17 cellular contexts compared by ENCODE assay signal in genomic region chr13:29929062-29929847, GRCh38.
DNase-seq lines count a peak whose midpoint lies in the region; ATAC-seq, FAIRE-seq and TF ChIP-seq lines count a peak whose summit lies in the region.
"Had no signal": no experiment of that assay in that cellular context is flagged by ENCODE, and none has a peak within 500 bp of the region (broad histone marks: within the 10 kb centered on the region; RNA-seq: fewer than 3 reads in every experiment).

No MANE protein-coding gene starts in this region.

- no peaks in the 10 kb centered on the region for H3K27me3 ChIP-seq in CD4-positive, CD25-positive, alpha-beta regulatory T cell (ENCODE audit: control insufficient read depth, insufficient read depth, low read length)
- H3K27me3 ChIP-seq in GM23338 (ENCODE audit: insufficient read depth) = no peaks in the 10 kb centered on the region
- no peaks in the 10 kb centered on the region; a peak in 1 of 5 replicates for H3K27me3 ChIP-seq in K562 (ENCODE audit: control insufficient read depth in 2 of 2, insufficient read depth in 2 of 2, low read length in 2 of 2)
- H3K27me3 ChIP-seq in keratinocyte (ENCODE audit: control insufficient read depth, extremely low read depth, insufficient read depth, low read length) = no peaks in the 10 kb centered on the region

- H2AFZ ChIP-seq in GM23338 (peak overlapping the region; percentile 64; the same call in 1 of the 2 replicates), K562 (ENCODE audit: low read depth, low read length) (no peak overlapping the region), keratinocyte (ENCODE audit: control insufficient read depth, low read length) (no peak overlapping the region)

- H4K20me1 ChIP-seq in GM23338 (replicated peaks; ENCODE audit: insufficient read depth) (no peaks in the 10 kb centered on the region), K562 (replicated peaks; ENCODE audit: control insufficient read depth, insufficient read depth, low read length) (no peaks in the 10 kb centered on the region), keratinocyte (ENCODE audit: control insufficient read depth, extremely low read depth, insufficient read depth, low read length) (no peaks in the 10 kb centered on the region)

- TF ChIP-seq CTCF in GM23338 (conservative IDR thresholded peaks at IDR 0.05; ENCODE audit: low read depth in 2 of 2) = no peak
- TF ChIP-seq CTCF in K562 (IDR thresholded peaks at IDR 0.05 in 2 of 3, conservative IDR thresholded peaks at IDR 0.05 in 1 of 3; ENCODE audit: insufficient read depth in 2 of 3, low read depth in 1 of 3, low read length in 3 of 3) = no peak
- TF ChIP-seq CTCF in keratinocyte (optimal IDR thresholded peaks at IDR 0.05 in 1 of 3, IDR thresholded peaks at IDR 0.05 in 1 of 3, conservative IDR thresholded peaks at IDR 0.05 in 1 of 3; ENCODE audit: extremely low read depth in 1 of 3, insufficient read depth in 2 of 3, low read length in 3 of 3) = no peak

- no peak overlapping the region for H3K9ac ChIP-seq in K562 (ENCODE audit: insufficient read depth in 1 of 2, low read depth in 2 of 2, low read length in 2 of 2)
- no peak overlapping the region for H3K9ac ChIP-seq in keratinocyte (ENCODE audit: control insufficient read depth, extremely low read depth, insufficient read depth, low read length)

- H3K27me3 Mint-ChIP-seq in CD4-positive, CD25-positive, alpha-beta regulatory T cell = peaks cover 8% of the 10 kb centered on the region
- H3K27me3 Mint-ChIP-seq in GM23338 (ENCODE audit: insufficient read depth, low read depth, poor library complexity) = peaks cover 7% of the 10 kb centered on the region
- H3K27me3 Mint-ChIP-seq in natural killer cell treated with Interleukin-12 subunit alpha and Interleukin-12 subunit beta and Interleukin-15 and Interleukin-18, amount 100 ng/mL, for 72 hours = peaks cover 0 to 11% of the 10 kb centered on the region in 2 donors

- peak overlapping the region in 2 of 3 donors; percentile 26 to 74 for H3K27ac Mint-ChIP-seq in CD4-positive, CD25-positive, alpha-beta regulatory T cell
- no peak overlapping the region for H3K27ac Mint-ChIP-seq in GM23338
- no peak overlapping the region for H3K27ac Mint-ChIP-seq in natural killer cell treated with Interleukin-12 subunit alpha and Interleukin-12 subunit beta and Interleukin-15 and Interleukin-18, amount 100 ng/mL, for 72 hours
- H3K27ac Mint-ChIP-seq: B cell had no signal

- no peak overlapping the region for H3K4me2 ChIP-seq in GM23338
- no peak overlapping the region for H3K4me2 ChIP-seq in K562 (ENCODE audit: insufficient read depth, low read length)
- H3K4me2 ChIP-seq in keratinocyte (ENCODE audit: control insufficient read depth, extremely low read depth, insufficient read depth, low read depth, low read length) = peak overlapping the region; percentile 57

- dilution Hi-C loops in keratinocyte (cut with MboI; ENCODE audit: extremely low pct_ligation_motif_present, low sequenced_read_pairs) = no loop called here

- peaks cover 13% of the 10 kb centered on the region; the same call in 1 of the 2 replicates for H3K9me2 ChIP-seq in GM23338 (ENCODE audit: insufficient read depth)

- H3K36me3 ChIP-seq in CD4-positive, CD25-positive, alpha-beta regulatory T cell (ENCODE audit: control insufficient read depth, insufficient read depth, low read length) = no peaks in the 10 kb centered on the region
- no peaks in the 10 kb centered on the region; the same call in 1 of the 2 replicates for H3K36me3 ChIP-seq in GM23338 (ENCODE audit: insufficient read depth)
- no peaks in the 10 kb centered on the region for H3K36me3 ChIP-seq in K562 (ENCODE audit: control insufficient read depth, insufficient read depth, low read length)
- no peaks in the 10 kb centered on the region for H3K36me3 ChIP-seq in keratinocyte (ENCODE audit: control insufficient read depth in 2 of 2, extremely low read depth in 1 of 2, insufficient read depth in 2 of 2, low read length in 2 of 2)

- no peak for TF ChIP-seq RAD21 in K562 (CRISPR knock-in tag; conservative IDR thresholded peaks at IDR 0.05 in 1 of 2, IDR thresholded peaks at IDR 0.05 in 1 of 2)

- TF ChIP-seq POLR2A in K562 (conservative IDR thresholded peaks at IDR 0.05) = no peak

- no TSS peak for BruUV-seq in K562 (replicated peaks; lab: Mats Ljungman, UMichigan)

- CTCF ChIA-PET in K562 (lab: Yijun Ruan, JAX; ENCODE audit: low intra/inter-chr PET ratio) = no interaction called here

- in situ Hi-C loops in K562 (cut with MboI) = no loop called here

- H3K79me2 ChIP-seq in GM23338 (replicated peaks; ENCODE audit: insufficient read depth) (no peaks in the 10 kb centered on the region), K562 (ENCODE audit: control insufficient read depth, insufficient read depth, low read length) (no peaks in the 10 kb centered on the region), keratinocyte (ENCODE audit: control insufficient read depth, insufficient read depth, low read length) (no peaks in the 10 kb centered on the region)

- POLR2A ChIA-PET in K562 (lab: Yijun Ruan, JAX) = interaction anchor here (0.7 kb wide), 1 partner anchor 347 kb away, joined by 3 read pairs; no protein-coding TSS in a partner anchor

- H3K9me3 Mint-ChIP-seq in CD4-positive, CD25-positive, alpha-beta regulatory T cell = peaks cover 0 to 3% (median 0%) of the 10 kb centered on the region in 7 donors
- peaks cover 5% of the 10 kb centered on the region for H3K9me3 Mint-ChIP-seq in GM23338
- no peaks in the 10 kb centered on the region for H3K9me3 Mint-ChIP-seq in natural killer cell treated with Interleukin-12 subunit alpha and Interleukin-12 subunit beta and Interleukin-15 and Interleukin-18, amount 100 ng/mL, for 72 hours

- H3K27ac ChIP-seq in CD4-positive, CD25-positive, alpha-beta regulatory T cell (ENCODE audit: insufficient read depth, low read length, poor library complexity, severe bottlenecking) = no peak overlapping the region
- H3K27ac ChIP-seq in GM23338 (ENCODE audit: low read depth) (no peak overlapping the region), K562 (ENCODE audit: extremely low read depth, low read depth, low read length) (no peak overlapping the region), keratinocyte (ENCODE audit: control insufficient read depth, insufficient read depth, low read length) (no peak overlapping the region)

- peaks cover 10 to 38% (median 27%) of the 10 kb centered on the region in 4 donors for H3K4me1 Mint-ChIP-seq in CD4-positive, CD25-positive, alpha-beta regulatory T cell
- peaks cover 12% of the 10 kb centered on the region for H3K4me1 Mint-ChIP-seq in GM23338
- peaks cover 3 to 6% of the 10 kb centered on the region in 2 donors for H3K4me1 Mint-ChIP-seq in natural killer cell treated with Interleukin-12 subunit alpha and Interleukin-12 subunit beta and Interleukin-15 and Interleukin-18, amount 100 ng/mL, for 72 hours (ENCODE audit: low read depth in 2 of 2)

- TF ChIP-seq EP300 in K562 (IDR thresholded peaks at IDR 0.05; ENCODE audit: low read length) = no peak

- H3F3A ChIP-seq in GM23338 (replicated peaks; ENCODE audit: low read depth) = no peaks in the 10 kb centered on the region

- H3K4me3 ChIP-seq in CD4-positive, CD25-positive, alpha-beta regulatory T cell (ENCODE audit: low read depth, low read length) = no peak overlapping the region
- H3K4me3 ChIP-seq in GM23338 (no peak overlapping the region), K562 (no peak overlapping the region), keratinocyte (ENCODE audit: control insufficient read depth in 2 of 3, extremely low read depth in 1 of 3, insufficient read depth in 2 of 3, low read depth in 1 of 3, low read length in 3 of 3) (no peak overlapping the region)

- H3K4me1 ChIP-seq in CD4-positive, CD25-positive, alpha-beta regulatory T cell (ENCODE audit: control insufficient read depth, insufficient read depth, low read length, poor library complexity, severe bottlenecking) = peaks cover 14% of the 10 kb centered on the region
- H3K4me1 ChIP-seq in GM23338 (ENCODE audit: insufficient read depth) = no peaks in the 10 kb centered on the region; the same call in 1 of the 2 replicates
- no peaks in the 10 kb centered on the region; a peak in 2 of 5 replicates for H3K4me1 ChIP-seq in K562 (replicated peaks in 1 of 2; ENCODE audit: control insufficient read depth in 2 of 2, insufficient read depth in 2 of 2, low read length in 2 of 2)
- peaks cover 23% of the 10 kb centered on the region for H3K4me1 ChIP-seq in keratinocyte (ENCODE audit: control insufficient read depth, extremely low read depth, insufficient read depth, low read length)

- FAIRE-seq in K562 (lab: Jason Lieb, UNC) (no peak), keratinocyte (lab: Jason Lieb, UNC) (peak; percentile 29)
- FAIRE-seq: A204.1, G401.6, GM12891 had no signal

- intact Hi-C loops in K562 (cut with micrococcal nuclease) = no loop called here

- DNase-seq in CD4-positive, CD25-positive, alpha-beta regulatory T cell = no peak
- DNase-seq in GM23338 (ENCODE audit: low spot score) (no peak), K562 (ENCODE audit: extremely low read depth in 1 of 4, low spot score in 3 of 4) (no peak), keratinocyte (ENCODE audit: low read depth, low spot score) (no peak)
- DNase-seq in natural killer cell treated with Interleukin-12 subunit alpha and Interleukin-12 subunit beta and Interleukin-15 and Interleukin-18, amount 100 ng/mL, for 72 hours (ENCODE audit: low spot score) = no peak
- no peak for DNase-seq in stimulated activated CD4-positive, alpha-beta T cell treated with anti-CD3 and anti-CD28 coated beads, Interleukin-2, amount 100 ng/mL, for 48 hours
- DNase-seq: C1 segment of cervical spinal cord; CD4-positive, alpha-beta memory T cell; DMS79; GOT3; KBM-7 had no signal

- no peaks in the 10 kb centered on the region for H3K36me3 Mint-ChIP-seq in CD4-positive, CD25-positive, alpha-beta regulatory T cell
- H3K36me3 Mint-ChIP-seq in GM23338 (ENCODE audit: low read depth) = no peaks in the 10 kb centered on the region
- H3K36me3 Mint-ChIP-seq in natural killer cell treated with Interleukin-12 subunit alpha and Interleukin-12 subunit beta and Interleukin-15 and Interleukin-18, amount 100 ng/mL, for 72 hours = no peaks in the 10 kb centered on the region
- H3K36me3 Mint-ChIP-seq: CD4-positive, alpha-beta memory T cell had no signal

- no peak overlapping the region for H3K4me3 Mint-ChIP-seq in CD4-positive, CD25-positive, alpha-beta regulatory T cell
- no peak overlapping the region for H3K4me3 Mint-ChIP-seq in GM23338
- no peak overlapping the region for H3K4me3 Mint-ChIP-seq in natural killer cell treated with Interleukin-12 subunit alpha and Interleukin-12 subunit beta and Interleukin-15 and Interleukin-18, amount 100 ng/mL, for 72 hours
- H3K4me3 Mint-ChIP-seq: B cell; CD4-positive, alpha-beta memory T cell had no signal

- WGBS in K562 (ENCODE audit: insufficient coverage, low coverage, missing lambda C conversion rate) = 1% methylated on average over 9 of the region's 10 CpGs

- H3K9me3 ChIP-seq in CD4-positive, CD25-positive, alpha-beta regulatory T cell (ENCODE audit: control insufficient read depth in 2 of 2, low read length in 2 of 2) = no peaks in the 10 kb centered on the region
- H3K9me3 ChIP-seq in K562 (replicated peaks; ENCODE audit: control insufficient read depth, insufficient read depth, low read depth, low read length) = no peaks in the 10 kb centered on the region
- H3K9me3 ChIP-seq in keratinocyte (ENCODE audit: control insufficient read depth, low read depth, low read length) = no peaks in the 10 kb centered on the region

- H3K9me1 ChIP-seq in K562 (ENCODE audit: control insufficient read depth, insufficient read depth, low read length) (no peaks in the 10 kb centered on the region), keratinocyte (ENCODE audit: control insufficient read depth, extremely low read depth, insufficient read depth, low read length) (peaks cover 2% of the 10 kb centered on the region)

- no peak for ATAC-seq in CD4-positive, CD25-positive, alpha-beta regulatory T cell (ENCODE audit: low read depth in 2 of 2)
- ATAC-seq in GM23338 (no peak), K562 (no peak), HG03460 (IDR thresholded peaks at IDR 0.05; ENCODE audit: unreplicated experiment) (no peak)
- ATAC-seq in natural killer cell treated with Interleukin-12 subunit alpha and Interleukin-12 subunit beta and Interleukin-15 and Interleukin-18, amount 100 ng/mL, for 72 hours = no peak
- ATAC-seq: HCT116 had no signal

Comparison
In these comparisons a context has a peak if more than half of its experiments do, and no peak if none do; other contexts are left out.
1. H3K27ac Mint-ChIP-seq: peak in CD4-positive, CD25-positive, alpha-beta regulatory T cell (2 of 3); none in GM23338 (single experiment) and natural killer cell treated with Interleukin-12 subunit alpha and Interleukin-12 subunit beta and Interleukin-15 and Interleukin-18, amount 100 ng/mL, for 72 hours (0 of 2).